In genomic region chr16:55133654-55134053, GRCh38 we compare ENCODE assay signal across 30 cellular contexts.
"Had no signal": no experiment of that assay in that cellular context is flagged by ENCODE, and none has a peak within 500 bp of the region (broad histone marks: within the 10 kb centered on the region; RNA-seq: fewer than 3 reads in every experiment).

No MANE protein-coding gene starts in this region.

- H3K4me3 Mint-ChIP-seq: activated CD4-positive, alpha-beta memory T cell treated with anti-CD3 and anti-CD28 coated beads for 36 hours; activated naive CD4-positive, alpha-beta T cell treated with anti-CD3 and anti-CD28 coated beads for 36 hours; activated T-cell treated with anti-CD3 and anti-CD28 coated beads, Interleukin-2, amount 50 U/mL, for 4 hours; activated T-helper 1 cell treated with anti-CD3 and anti-CD28 coated beads, Interleukin-12 subunit alpha, Interleukin-12 subunit beta, Interleukin-2, Interleukin-4 antibody, amounts not matched to agents 30 ng/mL and 10 ng/mL and 1 ng/mL, durations not matched to agents 14 hours and 24 hours and 36 hours; brain; T-helper 1 cell treated with Interleukin-12 subunit alpha and Interleukin-12 subunit beta and Interleukin-4 antibody, amounts not matched to agents 30 μg/mL and 1 μg/mL, for 36 hours; T-helper 2 cell treated with Interferon-gamma antibody and Interleukin-4, amounts not matched to agents 5 μg/mL and 100 μg/mL, for 36 hours had no signal

- H3K36me3 Mint-ChIP-seq: activated CD4-positive, alpha-beta memory T cell treated with anti-CD3 and anti-CD28 coated beads for 36 hours; activated naive CD4-positive, alpha-beta T cell treated with anti-CD3 and anti-CD28 coated beads, Interleukin-2, amount 50 U/mL, for 72 hours; brain had no signal

- H3K9me3 ChIP-seq: adrenal gland had no signal

- H3K4me1 ChIP-seq: adrenal gland had no signal

- ATAC-seq: activated naive CD4-positive, alpha-beta T cell treated with anti-CD3 and anti-CD28 coated beads, Interleukin-2, amount 50 U/mL, for 72 hours; activated T-cell treated with anti-CD3 and anti-CD28 coated beads, Interleukin-2, amount 50 U/mL, for 4 hours; K562 had no signal

- H3K27me3 Mint-ChIP-seq: activated CD4-positive, alpha-beta memory T cell treated with anti-CD3 and anti-CD28 coated beads for 36 hours had no signal

- H3K27me3 ChIP-seq: adrenal gland had no signal

- DNase-seq: activated CD4-positive, alpha-beta memory T cell treated with anti-CD3 and anti-CD28 coated beads for 36 hours; activated CD4-positive, alpha-beta T cell treated with anti-CD3 and anti-CD28 coated beads for 4 hours; activated CD4-positive, alpha-beta T cell treated with anti-CD3 and anti-CD28 coated beads, Interleukin-2, amount 50 U/mL, for 1 hour; activated CD4-positive, CD25-positive, alpha-beta regulatory T cell treated with anti-CD3 and anti-CD28 coated beads, Interleukin-2, amount 50 U/mL, for 72 hours; activated CD8-positive, alpha-beta memory T cell treated with anti-CD3 and anti-CD28 coated beads, Interleukin-2, amount 50 U/mL, for 4 hours; activated gamma-delta T cell treated with Interleukin-2 at 50 U/mL for 16 hours; activated naive CD4-positive, alpha-beta T cell treated with anti-CD3 and anti-CD28 coated beads for 36 hours; activated T-cell treated with anti-CD3 and anti-CD28 coated beads for 4 hours; activated T-cell treated with anti-CD3 and anti-CD28 coated beads, Interleukin-2, amount 50 U/mL, for 4 hours; adrenal gland; central memory CD4-positive, alpha-beta T cell; Karpas-422; NCI-H1105 treated with DMSO at 0.1 percent for 48 hours; NCI-H1436; NCI-H1694; NCI-H1930; NCI-H2081 treated with DMSO at 0.1 percent for 48 hours; NCI-H226; NCI-H446 treated with DMSO at 0.1 percent for 48 hours; NCI-H524; NCI-H69; NK-92 treated with Interleukin-12 subunit alpha and Interleukin-12 subunit beta, amount 100 ng/mL, for 24 hours; OCI-M1; Right ventricle myocardium superior had no signal

- H3K4me3 ChIP-seq: adrenal gland, K562 had no signal

- H3K27ac ChIP-seq: adrenal gland had no signal

- H3K36me3 ChIP-seq: adrenal gland had no signal

- H3K27ac Mint-ChIP-seq: activated CD4-positive, alpha-beta memory T cell treated with anti-CD3 and anti-CD28 coated beads for 36 hours; activated naive CD4-positive, alpha-beta T cell treated with anti-CD3 and anti-CD28 coated beads for 36 hours; activated naive CD4-positive, alpha-beta T cell treated with anti-CD3 and anti-CD28 coated beads, Interleukin-2, amount 50 U/mL, for 72 hours; activated T-helper 1 cell treated with anti-CD3 and anti-CD28 coated beads, Interleukin-12 subunit alpha, Interleukin-12 subunit beta, Interleukin-2, Interleukin-4 antibody, amounts not matched to agents 30 ng/mL and 10 ng/mL and 1 ng/mL, durations not matched to agents 14 hours and 24 hours and 36 hours; brain; T-helper 1 cell treated with Interleukin-12 subunit alpha and Interleukin-12 subunit beta and Interleukin-4 antibody, amounts not matched to agents 30 μg/mL and 1 μg/mL, for 36 hours; T-helper 2 cell treated with Interferon-gamma antibody and Interleukin-4, amounts not matched to agents 5 μg/mL and 100 μg/mL, for 36 hours had no signal

- H3K9me3 Mint-ChIP-seq: activated CD4-positive, alpha-beta memory T cell treated with anti-CD3 and anti-CD28 coated beads for 36 hours; activated naive CD4-positive, alpha-beta T cell treated with anti-CD3 and anti-CD28 coated beads for 36 hours; activated T-cell treated with anti-CD3 and anti-CD28 coated beads, Interleukin-2, amount 50 U/mL, for 4 hours; activated T-helper 1 cell treated with anti-CD3 and anti-CD28 coated beads, Interleukin-12 subunit alpha, Interleukin-12 subunit beta, Interleukin-2, Interleukin-4 antibody, amounts not matched to agents 30 ng/mL and 10 ng/mL and 1 ng/mL, durations not matched to agents 14 hours and 24 hours and 36 hours; T-helper 1 cell treated with Interleukin-12 subunit alpha and Interleukin-12 subunit beta and Interleukin-4 antibody, amounts not matched to agents 30 μg/mL and 1 μg/mL, for 36 hours; T-helper 2 cell treated with Interferon-gamma antibody and Interleukin-4, amounts not matched to agents 5 μg/mL and 100 μg/mL, for 36 hours had no signal
